In the genomic region with DNA sequence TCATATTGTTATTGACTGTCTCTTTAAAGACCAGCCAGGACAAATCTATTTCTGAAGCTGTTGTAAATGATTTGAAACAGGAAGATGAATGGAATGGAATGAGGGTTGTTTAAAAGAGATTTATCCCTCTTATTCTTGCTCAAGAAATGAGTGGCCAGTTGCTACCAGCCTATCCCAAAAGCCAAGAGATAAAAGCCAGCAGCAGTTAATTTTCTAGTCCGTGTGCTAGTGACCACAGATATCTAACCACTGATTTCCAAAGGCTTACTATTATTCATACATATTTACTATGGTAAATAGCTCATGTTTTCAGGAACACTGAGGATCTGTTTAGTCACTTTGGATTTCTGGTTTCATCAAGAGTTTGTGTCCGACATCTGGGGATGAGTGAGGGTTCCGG, we compare ENCODE assay signal across 23 cellular contexts.
"Had no signal": no experiment of that assay in that cellular context is flagged by ENCODE, and none has a peak within 500 bp of the region (broad histone marks: within the 10 kb centered on the region; RNA-seq: fewer than 3 reads in every experiment).

No MANE protein-coding gene starts in this region.

- H3K9me3 ChIP-seq: pancreas, prostate gland, thyroid gland had no signal

- H3K4me1 ChIP-seq: left lung, lower lobe of right lung, pancreas, prostate gland, suprapubic skin, uterus had no signal

- H3K4me3 ChIP-seq: heart left ventricle, left lung, lower lobe of right lung, pancreas, prostate gland, suprapubic skin, thyroid gland, upper lobe of left lung, uterus had no signal

- ATAC-seq: esophagus mucosa, foreskin keratinocyte, heart left ventricle, left lung, lower lobe of right lung, pancreas, sciatic nerve had no signal

- H3K27me3 ChIP-seq: foreskin keratinocyte, heart left ventricle, left lung, pancreas, suprapubic skin, thyroid gland, upper lobe of left lung, uterus had no signal

- DNase-seq: cortex of kidney; effector memory CD4-positive, alpha-beta T cell; heart left ventricle; hypothalamus; islet precursor cell; left lung; lower lobe of right lung; midbrain; naive B cell; occipital lobe; pancreas; retina; small intestine; stimulated activated CD4-positive, alpha-beta T cell treated with anti-CD3 and anti-CD28 coated beads, Interleukin-2, amount 100 ng/mL, for 48 hours; stimulated activated naive CD4-positive, alpha-beta T cell treated with Interleukin-2 at 50 U/mL for 16 hours; thyroid gland; upper lobe of left lung; uterus had no signal

- H3K27ac ChIP-seq: foreskin keratinocyte, left lung, lower lobe of right lung, pancreas, prostate gland, suprapubic skin, thyroid gland, upper lobe of left lung, uterus had no signal

- H3K36me3 ChIP-seq: heart left ventricle, left lung, lower lobe of right lung, pancreas, prostate gland, suprapubic skin, thyroid gland, upper lobe of left lung, uterus had no signal
